ENCODE assay signal across 14 cellular contexts in genomic region chr6:159594106-159594749, GRCh38.
DNase-seq lines count a peak whose midpoint lies in the region; TF ChIP-seq lines count a peak whose summit lies in the region.
"Had no signal": no experiment of that assay in that cellular context is flagged by ENCODE, and none has a peak within 500 bp of the region (broad histone marks: within the 10 kb centered on the region; RNA-seq: fewer than 3 reads in every experiment).

No MANE protein-coding gene starts in this region.

- H3K27me3 ChIP-seq in fibroblast of lung (ENCODE audit: control insufficient read depth, insufficient read depth, low read length), result no peaks in the 10 kb centered on the region
- no peaks in the 10 kb centered on the region for H3K27me3 ChIP-seq in smooth muscle cell (ENCODE audit: low read depth)
- H3K27me3 ChIP-seq in thyroid gland, result no peaks in the 10 kb centered on the region
- H3K27me3 ChIP-seq: neural progenitor cell, testis had no signal

- H3K4me1 Mint-ChIP-seq in HFFc6 (ENCODE audit: low read depth), result peaks cover 30% of the 10 kb centered on the region

- H3K9ac ChIP-seq in fibroblast of lung (ENCODE audit: insufficient read depth, low read length) (no peak overlapping the region), smooth muscle cell (ENCODE audit: low read depth) (peak overlapping the region; percentile 30)
- H3K9ac ChIP-seq: neural progenitor cell had no signal

- intact Hi-C loops in thyroid gland (cut with DNase I), result no loop called here

- no peaks in the 10 kb centered on the region for H4K20me1 ChIP-seq in fibroblast of lung (ENCODE audit: control insufficient read depth, extremely low read depth, insufficient read depth, low read length)
- no peaks in the 10 kb centered on the region for H4K20me1 ChIP-seq in smooth muscle cell (ENCODE audit: low read depth)

- H3K9me3 ChIP-seq in fibroblast of lung (ENCODE audit: control insufficient read depth, insufficient read depth, low read depth, low read length) (no peaks in the 10 kb centered on the region), smooth muscle cell (replicated peaks; ENCODE audit: low read depth) (no peaks in the 10 kb centered on the region), thyroid gland (no peaks in the 10 kb centered on the region)
- H3K9me3 ChIP-seq: testis had no signal

- H3K27ac Mint-ChIP-seq in HFFc6, result peak overlapping the region; percentile 94
- H3K27ac Mint-ChIP-seq: neural progenitor cell had no signal

- H3K36me3 ChIP-seq in fibroblast of lung (ENCODE audit: control insufficient read depth, insufficient read depth, low read length) (no peaks in the 10 kb centered on the region), smooth muscle cell (ENCODE audit: low read depth) (no peaks in the 10 kb centered on the region), thyroid gland (no peaks in the 10 kb centered on the region)
- H3K36me3 ChIP-seq: neural progenitor cell had no signal

- H3K27ac ChIP-seq in fibroblast of lung (ENCODE audit: insufficient read depth, low read length) (peak overlapping the region; percentile 64), smooth muscle cell (ENCODE audit: low read depth) (peak overlapping the region; percentile 79), thyroid gland (no peak overlapping the region)
- H3K27ac ChIP-seq: neural progenitor cell, testis had no signal

- 75% methylated on average over 7 of the region's 7 CpGs for WGBS in smooth muscle cell (ENCODE audit: low lambda C conversion rate)
- WGBS in thyroid gland, 2 donors, result 72 to 88% methylated on average over 7 of the region's 7 CpGs

- H3F3A ChIP-seq in smooth muscle cell (ENCODE audit: low read depth), result peaks cover 3% of the 10 kb centered on the region

- H3K36me3 Mint-ChIP-seq in HFFc6 (ENCODE audit: low read depth), result no peaks in the 10 kb centered on the region
- H3K36me3 Mint-ChIP-seq: neural progenitor cell had no signal

- no peaks in the 10 kb centered on the region for H3K79me2 ChIP-seq in fibroblast of lung (ENCODE audit: control insufficient read depth, insufficient read depth, low read length)
- no peaks in the 10 kb centered on the region for H3K79me2 ChIP-seq in smooth muscle cell (ENCODE audit: low read depth)

- no peaks in the 10 kb centered on the region for H3K9me3 Mint-ChIP-seq in HFFc6
- H3K9me3 Mint-ChIP-seq: neural progenitor cell had no signal

- H3K4me1 ChIP-seq in fibroblast of lung (ENCODE audit: control insufficient read depth, extremely low read depth, insufficient read depth, low read length) (peaks cover 14% of the 10 kb centered on the region), smooth muscle cell (ENCODE audit: low read depth) (no peaks in the 10 kb centered on the region), thyroid gland (peaks cover 0 to 3% of the 10 kb centered on the region in 2 donors)
- H3K4me1 ChIP-seq: testis had no signal

- in situ Hi-C loops in SK-MEL-5 (cut with HindIII; ENCODE audit: low pct_unique_long_range_greater_than_20kb, low sequenced_read_pairs), result no loop called here

- TF ChIP-seq POLR2A in thyroid gland (IDR thresholded peaks at IDR 0.05), result no peak

- no peak overlapping the region for H3K4me3 ChIP-seq in fibroblast of lung (replicated peaks in 1 of 4; ENCODE audit: control extremely low read depth in 1 of 4, insufficient read depth in 1 of 4, low read depth in 3 of 4, low read length in 4 of 4)
- no peak overlapping the region for H3K4me3 ChIP-seq in smooth muscle cell
- H3K4me3 ChIP-seq in thyroid gland (replicated peaks in 1 of 3), result no peak overlapping the region
- H3K4me3 ChIP-seq: neural progenitor cell, testis had no signal

- H2AFZ ChIP-seq in fibroblast of lung (ENCODE audit: low read length), result no peak overlapping the region
- no peak overlapping the region for H2AFZ ChIP-seq in smooth muscle cell (ENCODE audit: low read depth)
- H2AFZ ChIP-seq: neural progenitor cell had no signal

- peak; percentile 33 for DNase-seq in HFFc6
- DNase-seq in SK-MEL-5 (ENCODE audit: low read depth, low spot score), result peak; percentile 15
- DNase-seq in fibroblast of lung (ENCODE audit: low read depth in 2 of 2), result peak; percentile 58 to 80
- no peak for DNase-seq in smooth muscle cell (lab: John Stamatoyannopoulos, UW; ENCODE audit: unreplicated experiment)
- DNase-seq in HuH-7 (ENCODE audit: low spot score), result no peak
- DNase-seq in inferior parietal cortex (ENCODE audit: extremely low spot score), result no peak
- DNase-seq in thyroid gland, result no peak
- DNase-seq: activated CD4-positive, alpha-beta T cell treated with anti-CD3 and anti-CD28 coated beads for 4 hours; DMS153; islet precursor cell; SHP77 treated with DMSO at 0.1 percent for 48 hours; stimulated activated CD4-positive, alpha-beta T cell treated with anti-CD3 and anti-CD28 coated beads, Interleukin-4, amount 100 ng/mL, for 4 hours; testis had no signal

- peak overlapping the region; percentile 28 for H3K4me2 ChIP-seq in fibroblast of lung (ENCODE audit: extremely low read depth, insufficient read depth, low read length)
- peak overlapping the region; percentile 42 for H3K4me2 ChIP-seq in smooth muscle cell
- H3K4me2 ChIP-seq: neural progenitor cell had no signal

- no peak for TF ChIP-seq CTCF in HFFc6 (IDR thresholded peaks at IDR 0.05)
- no peak for TF ChIP-seq CTCF in fibroblast of lung (conservative IDR thresholded peaks at IDR 0.05 in 1 of 2, IDR thresholded peaks at IDR 0.05 in 1 of 2; ENCODE audit: low read depth in 1 of 2, low read length in 2 of 2)
- no peak for TF ChIP-seq CTCF in smooth muscle cell (IDR thresholded peaks at IDR 0.05; ENCODE audit: borderline replicate concordance, insufficient read depth, poor library complexity, severe bottlenecking)
- TF ChIP-seq CTCF in thyroid gland (IDR thresholded peaks at IDR 0.05), result no peak

- peak overlapping the region; percentile 81 for H3K4me3 Mint-ChIP-seq in HFFc6
- H3K4me3 Mint-ChIP-seq: neural progenitor cell had no signal

- H3K27me3 Mint-ChIP-seq in HFFc6 (ENCODE audit: insufficient read depth), result peaks cover 6% of the 10 kb centered on the region

Comparison
In these comparisons a context has a peak if more than half of its experiments do, and no peak if none do; other contexts are left out.
1. DNase-seq: peak in HFFc6 (single experiment), SK-MEL-5 (single experiment) and fibroblast of lung (2 of 2); none in smooth muscle cell (single experiment), HuH-7 (single experiment), inferior parietal cortex (single experiment) and thyroid gland (0 of 2).
2. H3K27ac ChIP-seq: peak in fibroblast of lung (single experiment) and smooth muscle cell (single experiment); none in thyroid gland (0 of 3).